Comparison of ENCODE assay signal across 16 cellular contexts in the genomic region with DNA sequence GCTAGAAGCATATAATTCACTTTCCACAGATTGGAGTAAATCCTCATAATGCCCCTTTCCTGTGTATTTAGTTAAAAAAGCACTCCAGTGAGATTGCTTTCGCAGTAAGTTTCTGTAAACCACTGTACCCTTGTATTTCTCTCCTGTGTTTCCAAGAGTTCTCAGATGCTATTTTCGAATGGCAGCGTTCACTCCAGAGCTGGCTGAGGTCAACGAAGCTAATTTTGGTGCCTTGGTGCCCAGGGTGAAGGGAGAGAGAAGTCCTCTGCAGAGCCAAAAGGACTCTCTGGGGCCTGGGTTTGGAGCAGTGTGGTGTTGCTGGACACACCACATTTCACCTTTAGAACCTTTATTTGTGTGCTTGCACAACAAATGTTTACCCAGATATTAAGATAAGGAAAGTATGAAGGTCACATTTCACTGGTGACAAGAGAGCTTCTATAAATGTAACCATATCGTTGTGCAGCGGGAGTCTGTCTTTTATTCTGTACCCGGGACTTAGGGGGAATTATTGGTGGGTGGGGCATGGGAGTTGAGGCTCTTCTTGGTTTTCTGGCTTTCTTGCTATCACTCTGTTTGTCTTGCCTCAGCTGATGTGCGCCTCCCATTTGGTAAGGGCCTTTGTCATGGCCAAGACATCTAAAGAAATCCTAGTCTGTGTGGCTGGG. TPM values are rescaled to one million over a fixed set of nuclear protein-coding genes. Genes with fewer than 3 reads are reported as not detected.
DNase-seq lines count a peak whose midpoint lies in the region; ATAC-seq, FAIRE-seq and TF ChIP-seq lines count a peak whose summit lies in the region.
"Had no signal": no experiment of that assay in that cellular context is flagged by ENCODE, and none has a peak within 500 bp of the region (broad histone marks: within the 10 kb centered on the region; RNA-seq: fewer than 3 reads in every experiment).

No MANE protein-coding gene starts in this region.

- H3K9me1 ChIP-seq in IMR-90 (ENCODE audit: insufficient read depth, low read length) (peaks cover 47% of the 10 kb centered on the region), K562 (ENCODE audit: control insufficient read depth, insufficient read depth, low read length) (no peaks in the 10 kb centered on the region)

- H3K79me1 ChIP-seq in IMR-90 (ENCODE audit: low read depth in 1 of 2, low read length in 2 of 2), result peaks cover 27 to 91% of the 10 kb centered on the region in 2 experiments

- peaks cover 52 to 54% of the 10 kb centered on the region in 2 donors for H3K27me3 Mint-ChIP-seq in T-cell

- H3K9me3 Mint-ChIP-seq in T-cell, result no peaks in the 10 kb centered on the region
- H3K9me3 Mint-ChIP-seq: stimulated activated naive CD8-positive, alpha-beta T cell treated with anti-CD3 and anti-CD28 coated beads, Interleukin-15, Interleukin-2, amounts not matched to agents 100 ng/mL and 50 ng/mL, for 24 hours had no signal

- H3K4me3 Mint-ChIP-seq in T-cell, result no peak overlapping the region
- H3K4me3 Mint-ChIP-seq: endodermal cell; stimulated activated naive CD8-positive, alpha-beta T cell treated with anti-CD3 and anti-CD28 coated beads, Interleukin-15, Interleukin-2, amounts not matched to agents 100 ng/mL and 50 ng/mL, for 24 hours had no signal

- H3K23ac ChIP-seq in IMR-90 (ENCODE audit: low read depth, low read length), result peak overlapping the region; percentile 20; the same call in 1 of the 2 replicates

- no peak for FAIRE-seq in K562 (lab: Jason Lieb, UNC)
- FAIRE-seq: GM12891 had no signal

- peaks cover 33% of the 10 kb centered on the region for H3K4me1 ChIP-seq in IMR-90 (ENCODE audit: control insufficient read depth, insufficient read depth, low read length)
- H3K4me1 ChIP-seq in K562 (replicated peaks in 1 of 2; ENCODE audit: control insufficient read depth in 2 of 2, insufficient read depth in 2 of 2, low read length in 2 of 2), result peaks cover 7 to 10% of the 10 kb centered on the region in 2 experiments; a peak in 3 of 5 replicates
- peaks cover 10 to 95% (median 60%) of the 10 kb centered on the region in 5 donors for H3K4me1 ChIP-seq in subcutaneous abdominal adipose tissue (ENCODE audit: control insufficient read depth in 5 of 5, insufficient read depth in 5 of 5, low read length in 5 of 5)

- H3K27ac Mint-ChIP-seq in T-cell, result no peak overlapping the region
- H3K27ac Mint-ChIP-seq: endodermal cell; stimulated activated naive CD8-positive, alpha-beta T cell treated with anti-CD3 and anti-CD28 coated beads, Interleukin-15, Interleukin-2, amounts not matched to agents 100 ng/mL and 50 ng/mL, for 24 hours had no signal

- no peak for TF ChIP-seq RAD21 in IMR-90 (IDR thresholded peaks at IDR 0.05; ENCODE audit: low read length)
- no peak for TF ChIP-seq RAD21 in K562 (CRISPR knock-in tag; conservative IDR thresholded peaks at IDR 0.05 in 1 of 2, IDR thresholded peaks at IDR 0.05 in 1 of 2)

- no peak overlapping the region for H2BK20ac ChIP-seq in IMR-90 (ENCODE audit: low read depth, low read length)

- CTCF ChIA-PET in IMR-90 (lab: Yijun Ruan, JAX) (no interaction called here), K562 (lab: Yijun Ruan, JAX; ENCODE audit: low intra/inter-chr PET ratio) (interaction anchor here (0.6 kb wide), 1 partner anchor 21 kb away, joined by 3 read pairs; no protein-coding TSS in a partner anchor), T-cell (lab: Charles Lee) (no interaction called here)

- no peak for TF ChIP-seq EP300 in K562 (IDR thresholded peaks at IDR 0.05; ENCODE audit: low read length)

- no CpG with 5 or more reads among the region's 8 CpGs for WGBS in IMR-90 (ENCODE audit: extremely low coverage in 2 of 2, insufficient read length in 1 of 2), 2 experiments
- 52% methylated on average over 8 of the region's 8 CpGs for WGBS in K562 (ENCODE audit: insufficient coverage, low coverage, missing lambda C conversion rate)

- H3K4me3 ChIP-seq in IMR-90 (ENCODE audit: insufficient read depth, low read depth, low read length) (no peak overlapping the region), K562 (no peak overlapping the region), subcutaneous abdominal adipose tissue (ENCODE audit: low read depth in 1 of 5, low read length in 5 of 5) (peak overlapping the region in 1 of 5 donors; percentile 12)
- H3K4me3 ChIP-seq: prostate gland had no signal

- no peak for TF ChIP-seq CTCF in IMR-90 (conservative IDR thresholded peaks at IDR 0.05; ENCODE audit: low read depth, low read length)
- TF ChIP-seq CTCF in K562 (IDR thresholded peaks at IDR 0.05 in 2 of 3, conservative IDR thresholded peaks at IDR 0.05 in 1 of 3; ENCODE audit: insufficient read depth in 2 of 3, low read depth in 1 of 3, low read length in 3 of 3), result no peak

- H3K4ac ChIP-seq in IMR-90 (ENCODE audit: low read depth, low read length), result no peak overlapping the region

- H3K9me3 ChIP-seq in IMR-90 (ENCODE audit: control insufficient read depth, insufficient read depth, low read length) (no peaks in the 10 kb centered on the region), K562 (replicated peaks; ENCODE audit: control insufficient read depth, insufficient read depth, low read depth, low read length) (no peaks in the 10 kb centered on the region), subcutaneous abdominal adipose tissue (ENCODE audit: control insufficient read depth in 5 of 5, low read length in 5 of 5) (no peaks in the 10 kb centered on the region)
- H3K9me3 ChIP-seq: prostate gland had no signal

- dilution Hi-C loops in IMR-90 (cut with HindIII; ENCODE audit: low sequenced_read_pairs, unreplicated experiment), result no loop called here

- H4K91ac ChIP-seq in IMR-90 (ENCODE audit: insufficient read depth, low read depth, low read length), result no peak overlapping the region

- ATAC-seq in IMR-90 (ENCODE audit: low read depth) (no peak), K562 (peak; percentile 28), left lobe of liver (peak; percentile 76), T-cell (replicated peaks in 1 of 4) (no peak)

- peaks cover 20% of the 10 kb centered on the region for H3K36me3 ChIP-seq in IMR-90 (ENCODE audit: control insufficient read depth, insufficient read depth, low read length)
- H3K36me3 ChIP-seq in K562 (ENCODE audit: control insufficient read depth, insufficient read depth, low read length), result no peaks in the 10 kb centered on the region
- H3K36me3 ChIP-seq in subcutaneous abdominal adipose tissue (ENCODE audit: control insufficient read depth in 5 of 5, insufficient read depth in 5 of 5, low read length in 5 of 5), result peaks cover 0 to 6% (median 0%) of the 10 kb centered on the region in 5 donors
- H3K36me3 ChIP-seq: prostate gland had no signal

- in situ Hi-C loops in IMR-90 (cut with MboI; ENCODE audit: low sequenced_read_pairs) (loop anchor here (5.0 to 25.0 kb wide), 2 partner anchors 55 to 670 kb away; no protein-coding TSS in a partner anchor), K562 (cut with MboI) (no loop called here)

- POLR2A ChIA-PET in IMR-90 (lab: Charles Lee; ENCODE audit: unreplicated experiment), result no interaction called here
- POLR2A ChIA-PET in K562 (lab: Yijun Ruan, JAX), result interaction anchor here (1.4 to 3.3 kb wide), 3 partner anchors 10 to 15 kb away, joined by 5 to 16 read pairs (median 9); a partner anchor contains a TSS
- POLR2A ChIA-PET in T-cell (lab: Charles Lee), result no interaction called here

- no peak overlapping the region for H3K4me2 ChIP-seq in IMR-90 (ENCODE audit: low read depth, low read length)
- H3K4me2 ChIP-seq in K562 (ENCODE audit: insufficient read depth, low read length), result no peak overlapping the region

- H3K18ac ChIP-seq in IMR-90 (ENCODE audit: low read depth, low read length), result no peak overlapping the region

- intact Hi-C loops in IMR-90 (cut with micrococcal nuclease), result no loop called here
- intact Hi-C loops in K562 (cut with micrococcal nuclease), result no loop called here

- H3K27ac ChIP-seq in IMR-90 (ENCODE audit: insufficient read depth, low read length), result no peak overlapping the region
- no peak overlapping the region for H3K27ac ChIP-seq in K562 (ENCODE audit: extremely low read depth, low read depth, low read length)
- H3K27ac ChIP-seq in subcutaneous abdominal adipose tissue (ENCODE audit: low read depth, low read length), result peak overlapping the region; percentile 74
- H3K27ac ChIP-seq in substantia nigra (ENCODE audit: low read depth, low read length, poor library complexity, severe bottlenecking), result no peak overlapping the region

- no peak overlapping the region for H4K8ac ChIP-seq in IMR-90 (ENCODE audit: low read depth in 2 of 2, low read length in 2 of 2)

- H4K5ac ChIP-seq in IMR-90 (ENCODE audit: low read depth, low read length), result no peak overlapping the region

- H3K14ac ChIP-seq in IMR-90 (replicated peaks; ENCODE audit: low read depth, low read length), result no peak overlapping the region; the same call in 1 of the 2 replicates

- no peaks in the 10 kb centered on the region for H3K79me2 ChIP-seq in K562 (ENCODE audit: control insufficient read depth, insufficient read depth, low read length)

- no peak overlapping the region for H2BK15ac ChIP-seq in IMR-90 (ENCODE audit: low read depth, low read length)

- no peak overlapping the region for H2AK9ac ChIP-seq in IMR-90 (replicated peaks; ENCODE audit: low read depth, low read length, poor library complexity)

- no peak for DNase-seq in IMR-90
- DNase-seq in K562 (ENCODE audit: extremely low read depth in 1 of 4, low spot score in 3 of 4), result no peak
- DNase-seq in left lobe of liver (ENCODE audit: low spot score), result peak; percentile 76
- DNase-seq in NCI-H1417 treated with DMSO at 0.1 percent for 48 hours (lab: John Stamatoyannopoulos, UW), result no peak
- no peak for DNase-seq in T-cell
- DNase-seq in substantia nigra (lab: John Stamatoyannopoulos, UW), result no peak
- DNase-seq in superior temporal gyrus (ENCODE audit: extremely low spot score), result no peak
- DNase-seq: activated CD4-positive, alpha-beta T cell treated with anti-CD3 and anti-CD28 coated beads for 48 hours; endodermal cell; glutamatergic neuron; GOT3; stimulated activated CD4-positive, alpha-beta T cell treated with anti-CD3 and anti-CD28 coated beads, Interleukin-4, amount 100 ng/mL, for 4 hours had no signal

- peak overlapping the region; percentile 56; the same call in 1 of the 2 replicates for H2AK5ac ChIP-seq in IMR-90 (ENCODE audit: low read depth, low read length)

- peaks cover 28 to 39% (median 36%) of the 10 kb centered on the region in 3 donors for H3K4me1 Mint-ChIP-seq in T-cell

- no peak overlapping the region for H2BK120ac ChIP-seq in IMR-90 (ENCODE audit: low read depth, low read length)

- H3K9ac ChIP-seq in IMR-90 (ENCODE audit: low read depth, low read length) (no peak overlapping the region), K562 (ENCODE audit: insufficient read depth in 1 of 2, low read depth in 2 of 2, low read length in 2 of 2) (peak overlapping the region in 1 of 2 experiments; percentile 38; a peak in 1 of 4 replicates), subcutaneous abdominal adipose tissue (ENCODE audit: low read length in 5 of 5) (peak overlapping the region in 3 of 5 donors; percentile 26 to 46 (median 32))

- TF ChIP-seq POLR2A in IMR-90 (IDR thresholded peaks at IDR 0.05; ENCODE audit: low read depth, low read length), result no peak
- no peak for TF ChIP-seq POLR2A in K562 (conservative IDR thresholded peaks at IDR 0.05)

- H2AFZ ChIP-seq in IMR-90 (replicated peaks; ENCODE audit: low read length, poor library complexity) (no peak overlapping the region), K562 (ENCODE audit: low read depth, low read length) (no peak overlapping the region)

- H3K56ac ChIP-seq in IMR-90 (ENCODE audit: extremely low read depth, insufficient read depth, low read length), result no peak overlapping the region

- BruUV-seq in IMR-90 (replicated peaks; lab: Mats Ljungman, UMichigan) (no TSS peak), K562 (replicated peaks; lab: Mats Ljungman, UMichigan) (no TSS peak)

- H3K27me3 ChIP-seq in IMR-90 (ENCODE audit: control insufficient read depth, insufficient read depth, low read length) (no peaks in the 10 kb centered on the region), K562 (ENCODE audit: control insufficient read depth in 2 of 2, insufficient read depth in 2 of 2, low read length in 2 of 2) (no peaks in the 10 kb centered on the region), subcutaneous abdominal adipose tissue (ENCODE audit: control insufficient read depth in 5 of 5, insufficient read depth in 4 of 5, low read length in 5 of 5) (no peaks in the 10 kb centered on the region)

- H4K20me1 ChIP-seq in IMR-90 (ENCODE audit: insufficient read depth, low read length), result peaks cover 99% of the 10 kb centered on the region
- no peaks in the 10 kb centered on the region for H4K20me1 ChIP-seq in K562 (replicated peaks; ENCODE audit: control insufficient read depth, insufficient read depth, low read length)

- H2BK5ac ChIP-seq in IMR-90 (ENCODE audit: low read depth, low read length, poor library complexity, severe bottlenecking), result no peak overlapping the region

- H3K36me3 Mint-ChIP-seq in T-cell, result no peaks in the 10 kb centered on the region

RNA-seq across cellular contexts. Expression of a gene that starts 9.9 kb away (rescaled TPM):
- total RNA-seq in IMR-90 (2012; rRNA removed) (21.9 and 40.7 TPM in 2 replicates), K562 (2014; rRNA removed) (1.8 and 4.3 TPM in 2 replicates), K562 (2014; rRNA removed; fragmentation: Illumina TruSeq; extraction: Trizol) (2.6 and 4.1 TPM in 2 replicates), K562 (2015; rRNA removed; fragmentation: Illumina TruSeq; extraction: Trizol) (5.3 and 5.6 TPM in 2 replicates), K562 (2021) (9.9 and 11.2 TPM in 2 replicates), left lobe of liver (127 TPM), T-cell (1 to 10 TPM; 1.0 to 4.0 (median 3.0) TPM)
- polyA plus RNA-seq in IMR-90 (2012; rRNA removed) (103 and 120 TPM in 2 replicates), K562 (2011; rRNA removed) (4.1 and 14.1 TPM in 2 replicates), K562 (2014; fragmentation: Illumina TruSeq; extraction: Trizol) (4.6 and 6.2 TPM in 2 replicates), K562 (2014; fragmentation: Nextera tagmentation; extraction: Ambion mirVana) (under 1 TPM; 0.25 to 0.56 TPM), K562 (2014; rRNA removed) (2.9 and 3.6 TPM in 2 replicates)
- polyA plus RNA-seq in IMR-90 (2012; cell fraction: cytosol; rRNA removed), result 117 and 156 TPM in 2 replicates
- 108 and 158 TPM in 2 replicates for polyA plus RNA-seq in IMR-90 (2012; cell fraction: nucleus; rRNA removed; ENCODE audit: low replicate concordance)
- total RNA-seq in K562 (2011; cell fraction: chromatin; rRNA removed; ENCODE audit: low replicate concordance), result 16.7 and 39.1 TPM in 2 replicates
- total RNA-seq in K562 (2011; cell fraction: nucleolus; rRNA removed), result 11.2 and 15.0 TPM in 2 replicates
- total RNA-seq in K562 (2011; cell fraction: nucleoplasm; rRNA removed), result 13.9 and 14.0 TPM in 2 replicates
- polyA plus RNA-seq in K562 (2011; cell fraction: cytosol; rRNA removed), result 3.4 and 4.8 TPM in 2 replicates
- 15.8 and 17.6 TPM in 2 replicates for polyA plus RNA-seq in K562 (2011; cell fraction: nucleus; rRNA removed)
- polyA plus RNA-seq in K562 (2012), result 13.3 and 35.0 TPM in 2 replicates
- polyA minus RNA-seq in K562 (2011; rRNA and poly(A)+ RNA removed), result 6.0 and 12.7 TPM in 2 replicates
- 6.8 and 16.1 TPM in 2 replicates for polyA minus RNA-seq in K562 (2011; cell fraction: cytosol; rRNA and poly(A)+ RNA removed)
- polyA minus RNA-seq in K562 (2011; cell fraction: nucleus; rRNA and poly(A)+ RNA removed), result 14.5 and 17.2 TPM in 2 replicates

Comparison
In these comparisons a context has a peak if more than half of its experiments do, and no peak if none do; other contexts are left out.
1. ATAC-seq: peak in K562 (single experiment) and left lobe of liver (single experiment); none in IMR-90 (single experiment) and T-cell (0 of 4).